16 cellular contexts compared by ENCODE assay signal in genomic region chr10:131905603-131906268, GRCh38. TPM values are rescaled to one million over a fixed set of nuclear protein-coding genes. Genes with fewer than 3 reads are reported as not detected.
A peak's percentile ranks its signal among the peaks of the same experiment; 100 is the strongest.
DNase-seq lines count a peak whose midpoint lies in the region; ATAC-seq, FAIRE-seq and TF ChIP-seq lines count a peak whose summit lies in the region.
"Had no signal": no experiment of that assay in that cellular context is flagged by ENCODE, and none has a peak within 500 bp of the region (broad histone marks: within the 10 kb centered on the region; RNA-seq: fewer than 3 reads in every experiment).

No MANE protein-coding gene starts in this region.

- no peak for ATAC-seq in stimulated activated naive CD8-positive, alpha-beta T cell treated with anti-CD3 and anti-CD28 coated beads, Interleukin-15, amount 100 ng/mL, for 72 hours
- ATAC-seq in HG03439 (IDR thresholded peaks at IDR 0.05; ENCODE audit: unreplicated experiment) (no peak), GM18502 (IDR thresholded peaks at IDR 0.05; ENCODE audit: poor library complexity, unreplicated experiment) (no peak)

- no peak for TF ChIP-seq CTCF in kidney (IDR thresholded peaks at IDR 0.05; ENCODE audit: borderline replicate concordance, extremely low read depth, insufficient read depth)

- H3K4me3 Mint-ChIP-seq in stimulated activated naive CD8-positive, alpha-beta T cell treated with anti-CD3 and anti-CD28 coated beads, Interleukin-15, Interleukin-2, amounts not matched to agents 100 ng/mL and 50 ng/mL, for 24 hours = peak overlapping the region; percentile 30
- peak overlapping the region in 1 of 2 donors; percentile 65 for H3K4me3 Mint-ChIP-seq in stimulated activated naive CD8-positive, alpha-beta T cell treated with anti-CD3 and anti-CD28 coated beads, Interleukin-15, amount 100 ng/mL, for 72 hours
- peak overlapping the region; percentile 50 for H3K4me3 Mint-ChIP-seq in activated CD4-positive, alpha-beta memory T cell treated with anti-CD3 and anti-CD28 coated beads, Interleukin-2, amount 10 ng/mL, durations not matched to agents 7 days and 5 days

- no peak for FAIRE-seq in kidney (lab: Jason Lieb, UNC)
- FAIRE-seq: G401.6 had no signal

- no peak for DNase-seq in stimulated activated naive CD8-positive, alpha-beta T cell treated with anti-CD3 and anti-CD28 coated beads, Interleukin-15, amount 100 ng/mL, for 72 hours
- DNase-seq in activated CD4-positive, alpha-beta memory T cell treated with anti-CD3 and anti-CD28 coated beads, Interleukin-2, amount 10 ng/mL, durations not matched to agents 7 days and 5 days = no peak
- DNase-seq in kidney (peak; percentile 32), NCI-H524 (lab: John Stamatoyannopoulos, UW) (no peak)
- DNase-seq: activated CD4-positive, alpha-beta T cell treated with anti-CD3 and anti-CD28 coated beads, Interleukin-2, amount 50 U/mL, for 4 hours; erythroblast; kidney glomerular epithelial cell; NCI-H1436 treated with DMSO at 0.1 percent for 48 hours; stimulated activated CD4-positive, alpha-beta T cell treated with anti-CD3 and anti-CD28 coated beads, Interleukin-2, amount 100 ng/mL, for 24 hours; SW 1271; uterus had no signal

- peaks cover 3 to 10% of the 10 kb centered on the region in 2 donors for H3K36me3 ChIP-seq in kidney (ENCODE audit: control insufficient read depth in 1 of 2, insufficient read depth in 2 of 2, low read length in 2 of 2)
- H3K36me3 ChIP-seq: uterus had no signal

- peaks cover 38% of the 10 kb centered on the region for H3K36me3 Mint-ChIP-seq in stimulated activated naive CD8-positive, alpha-beta T cell treated with anti-CD3 and anti-CD28 coated beads, Interleukin-15, Interleukin-2, amounts not matched to agents 100 ng/mL and 50 ng/mL, for 24 hours (ENCODE audit: low read depth)
- H3K36me3 Mint-ChIP-seq in activated CD4-positive, alpha-beta memory T cell treated with anti-CD3 and anti-CD28 coated beads, Interleukin-2, amount 10 ng/mL, durations not matched to agents 7 days and 5 days (ENCODE audit: low read depth) = peaks cover 55% of the 10 kb centered on the region
- H3K36me3 Mint-ChIP-seq: IgD-negative memory B cell had no signal

- H3K27ac ChIP-seq in kidney (ENCODE audit: low read depth in 2 of 2, low read length in 2 of 2) = peak overlapping the region; percentile 12 to 24
- H3K27ac ChIP-seq: uterus had no signal

- H3K4me1 Mint-ChIP-seq in stimulated activated naive CD8-positive, alpha-beta T cell treated with anti-CD3 and anti-CD28 coated beads, Interleukin-15, Interleukin-2, amounts not matched to agents 100 ng/mL and 50 ng/mL, for 24 hours (ENCODE audit: low read depth) = peaks cover 82% of the 10 kb centered on the region
- peaks cover 71% of the 10 kb centered on the region for H3K4me1 Mint-ChIP-seq in stimulated activated naive CD8-positive, alpha-beta T cell treated with anti-CD3 and anti-CD28 coated beads, Interleukin-15, amount 100 ng/mL, for 72 hours
- H3K4me1 Mint-ChIP-seq in activated CD4-positive, alpha-beta memory T cell treated with anti-CD3 and anti-CD28 coated beads, Interleukin-2, amount 10 ng/mL, durations not matched to agents 7 days and 5 days = peaks cover 75% of the 10 kb centered on the region

- peak overlapping the region in 1 of 2 donors; percentile 7 for H3K4me3 ChIP-seq in kidney (ENCODE audit: low read length in 2 of 2)
- H3K4me3 ChIP-seq: uterus had no signal

- POLR2A ChIA-PET in activated CD4-positive, alpha-beta memory T cell treated with anti-CD3 and anti-CD28 coated beads, Interleukin-2, amount 10 ng/mL, durations not matched to agents 7 days and 5 days (lab: Charles Lee) = interaction anchor here (1.2 to 2.4 kb wide), 4 partner anchors 8 to 59 kb away, joined by 3 to 11 read pairs (median 6); no protein-coding TSS in a partner anchor

- no peaks in the 10 kb centered on the region for H3K9me3 ChIP-seq in kidney (ENCODE audit: control insufficient read depth in 1 of 2, low read length in 2 of 2)
- H3K9me3 ChIP-seq: uterus had no signal

- peaks cover 32 to 41% of the 10 kb centered on the region in 2 donors for H3K4me1 ChIP-seq in kidney (ENCODE audit: control insufficient read depth in 1 of 2, insufficient read depth in 1 of 2, low read depth in 1 of 2, low read length in 2 of 2)
- H3K4me1 ChIP-seq: uterus had no signal

- CTCF ChIA-PET in activated CD4-positive, alpha-beta memory T cell treated with anti-CD3 and anti-CD28 coated beads, Interleukin-2, amount 10 ng/mL, durations not matched to agents 7 days and 5 days (lab: Charles Lee) = interaction anchor here (1.0 kb wide), 1 partner anchor 20 kb away, joined by 3 read pairs; no protein-coding TSS in a partner anchor

- intact Hi-C loops in kidney (cut with DNase I) = no loop called here

- no peaks in the 10 kb centered on the region for H3K27me3 Mint-ChIP-seq in stimulated activated naive CD8-positive, alpha-beta T cell treated with anti-CD3 and anti-CD28 coated beads, Interleukin-15, Interleukin-2, amounts not matched to agents 100 ng/mL and 50 ng/mL, for 24 hours
- no peaks in the 10 kb centered on the region for H3K27me3 Mint-ChIP-seq in stimulated activated naive CD8-positive, alpha-beta T cell treated with anti-CD3 and anti-CD28 coated beads, Interleukin-15, amount 100 ng/mL, for 72 hours
- H3K27me3 Mint-ChIP-seq in activated CD4-positive, alpha-beta memory T cell treated with anti-CD3 and anti-CD28 coated beads, Interleukin-2, amount 10 ng/mL, durations not matched to agents 7 days and 5 days = no peaks in the 10 kb centered on the region
- H3K27me3 Mint-ChIP-seq: IgD-negative memory B cell had no signal

- H3K9ac ChIP-seq in kidney (ENCODE audit: low read length in 2 of 2) = peak overlapping the region in 1 of 2 donors; percentile 21

- no peaks in the 10 kb centered on the region for H3K9me3 Mint-ChIP-seq in stimulated activated naive CD8-positive, alpha-beta T cell treated with anti-CD3 and anti-CD28 coated beads, Interleukin-15, Interleukin-2, amounts not matched to agents 100 ng/mL and 50 ng/mL, for 24 hours
- no peaks in the 10 kb centered on the region for H3K9me3 Mint-ChIP-seq in stimulated activated naive CD8-positive, alpha-beta T cell treated with anti-CD3 and anti-CD28 coated beads, Interleukin-15, amount 100 ng/mL, for 72 hours
- H3K9me3 Mint-ChIP-seq in activated CD4-positive, alpha-beta memory T cell treated with anti-CD3 and anti-CD28 coated beads, Interleukin-2, amount 10 ng/mL, durations not matched to agents 7 days and 5 days = no peaks in the 10 kb centered on the region
- H3K9me3 Mint-ChIP-seq: IgD-negative memory B cell had no signal

- H3K27ac Mint-ChIP-seq in stimulated activated naive CD8-positive, alpha-beta T cell treated with anti-CD3 and anti-CD28 coated beads, Interleukin-15, Interleukin-2, amounts not matched to agents 100 ng/mL and 50 ng/mL, for 24 hours = peak overlapping the region; percentile 37
- H3K27ac Mint-ChIP-seq in stimulated activated naive CD8-positive, alpha-beta T cell treated with anti-CD3 and anti-CD28 coated beads, Interleukin-15, amount 100 ng/mL, for 72 hours = peak overlapping the region in 1 of 2 donors; percentile 53
- H3K27ac Mint-ChIP-seq in activated CD4-positive, alpha-beta memory T cell treated with anti-CD3 and anti-CD28 coated beads, Interleukin-2, amount 10 ng/mL, durations not matched to agents 7 days and 5 days = peak overlapping the region; percentile 85

RNA-seq across cellular contexts. Expression of gene PPP2R2D, which starts 4.9 kb away (rescaled TPM):
- total RNA-seq in activated CD4-positive, alpha-beta memory T cell treated with anti-CD3 and anti-CD28 coated beads, Interleukin-2, amount 10 ng/mL, durations not matched to agents 7 days and 5 days = 10 to 100 TPM; 40.3 to 40.8 TPM
- total RNA-seq in kidney = 28.3 TPM
- polyA plus RNA-seq in kidney (ENCODE audit: insufficient read depth, low read depth, low replicate concordance) = 34.8 TPM
